Comparison of ENCODE assay signal across 1 cellular context in the genomic region with DNA sequence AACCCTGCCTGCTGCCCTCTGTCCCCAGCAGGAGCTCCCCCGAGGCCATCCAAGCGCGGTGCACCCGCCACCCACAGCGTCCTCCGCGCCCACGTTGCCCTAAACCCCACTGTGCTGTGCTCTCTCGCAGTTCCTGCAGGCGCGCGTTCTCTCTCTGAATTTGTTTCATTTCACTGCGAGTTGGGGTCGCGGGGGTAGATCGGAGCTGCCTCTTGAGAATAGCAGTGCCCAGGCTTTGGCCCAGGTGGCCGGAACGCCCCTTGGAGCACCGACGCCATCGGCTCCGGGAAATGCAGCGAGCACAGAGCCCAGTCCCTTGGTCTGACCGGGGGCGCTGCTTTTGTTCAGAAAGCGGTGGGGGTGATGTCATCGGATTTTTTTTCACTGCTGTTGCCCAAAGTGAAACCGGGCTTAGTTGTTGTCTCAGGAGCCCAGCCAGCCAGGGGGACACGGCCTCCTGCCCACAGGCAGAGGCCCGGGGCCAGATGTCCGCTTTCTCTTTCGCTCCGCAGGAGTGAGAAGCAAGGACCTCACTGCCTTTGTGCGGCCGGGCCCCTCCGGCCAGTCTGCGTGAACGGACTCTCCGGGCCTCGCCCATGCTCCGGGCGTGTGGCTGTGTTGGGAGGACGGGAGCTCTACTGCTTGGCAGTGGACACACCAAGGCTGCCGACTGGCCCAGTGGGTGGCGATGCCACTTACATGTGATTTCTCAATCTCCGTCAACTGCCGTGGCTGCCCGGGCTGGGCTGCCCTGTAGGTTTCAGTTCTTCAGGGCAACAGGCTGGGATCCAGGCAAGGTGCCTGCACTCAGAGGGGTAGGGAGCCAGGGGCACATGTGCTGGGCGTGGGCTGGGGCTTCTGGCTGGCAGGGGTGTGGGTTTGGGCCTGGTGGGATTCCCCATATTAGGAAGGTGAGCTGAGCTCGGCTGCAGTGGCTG.
TF ChIP-seq lines count a peak whose summit lies in the region.

No MANE protein-coding gene starts in this region.

TF ChIP-seq in HEK293, 187 proteins besides CTCF, POLR2A, EP300 and RAD21 (continued from another document):
- no peak for TF ChIP-seq ZNF324 (tag by site-specific recombination; IDR thresholded peaks at IDR 0.05)
- TF ChIP-seq SCRT2 (tag by site-specific recombination; IDR thresholded peaks at IDR 0.05), result peak; percentile 36; the same call in 1 of the 2 replicates
